24 cellular contexts compared by ENCODE assay signal in the genomic region with DNA sequence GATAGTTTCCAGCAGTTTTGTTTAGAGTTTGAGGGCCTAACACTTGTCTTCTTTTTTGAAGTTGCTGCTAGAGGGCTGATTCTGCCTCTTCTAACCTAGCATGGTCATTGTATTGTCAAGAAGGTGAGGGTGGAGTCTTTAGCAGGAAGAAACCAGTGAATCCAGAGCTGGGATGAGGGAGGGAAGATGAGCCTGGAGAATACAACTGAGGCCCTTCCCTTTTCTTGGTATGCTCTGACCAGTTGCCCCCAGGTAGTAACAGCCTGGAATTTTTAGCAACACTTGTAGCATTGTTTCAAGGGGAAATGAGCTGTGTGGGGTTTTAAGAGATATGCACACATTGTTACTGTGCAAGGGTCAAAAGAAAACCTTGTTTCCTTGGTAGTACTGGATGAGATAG. TPM values are rescaled to one million over a fixed set of nuclear protein-coding genes. Genes with fewer than 3 reads are reported as not detected.
DNase-seq lines count a peak whose midpoint lies in the region; ATAC-seq, FAIRE-seq and TF ChIP-seq lines count a peak whose summit lies in the region.
"Had no signal": no experiment of that assay in that cellular context is flagged by ENCODE, and none has a peak within 500 bp of the region (broad histone marks: within the 10 kb centered on the region; RNA-seq: fewer than 3 reads in every experiment).

No MANE protein-coding gene starts in this region.

- H4K20me1 ChIP-seq in GM23338 (replicated peaks; ENCODE audit: insufficient read depth): 0 out of 2 replicates have a peak, but pooled peaks cover 5% of the 10 kb centered on the region

- peaks cover 7% of the 10 kb centered on the region for H3K4me1 Mint-ChIP-seq in GM23338
- H3K4me1 Mint-ChIP-seq: CD8-positive, alpha-beta memory T cell had no signal

- no peak overlapping the region for H3K27ac Mint-ChIP-seq in GM23338
- H3K27ac Mint-ChIP-seq: CD4-positive, alpha-beta T cell; CD8-positive, alpha-beta memory T cell had no signal

- H3K27me3 ChIP-seq in GM23338 (ENCODE audit: insufficient read depth) (no peaks in the 10 kb centered on the region), bronchial epithelial cell (ENCODE audit: control insufficient read depth, insufficient read depth, low read length) (no peaks in the 10 kb centered on the region), mesendoderm (ENCODE audit: insufficient read depth, low read length, poor library complexity) (no peaks in the 10 kb centered on the region), body of pancreas (no peaks in the 10 kb centered on the region)
- H3K27me3 ChIP-seq: BE2C; BLaER1 treated with 17β-estradiol and CSF1 and Interleukin-3, amounts not matched to agents 10 nM and 100 nM had no signal

- intact Hi-C loops in body of pancreas (cut with DNase I): no loop called here

- no peak overlapping the region for H4K8ac ChIP-seq in mesendoderm (ENCODE audit: low read depth, low read length)

- no peak overlapping the region for H3K4ac ChIP-seq in mesendoderm (ENCODE audit: low read depth, low read length)

- no peak overlapping the region for H2BK5ac ChIP-seq in mesendoderm (ENCODE audit: low read length)

- no peaks in the 10 kb centered on the region for H3K9me3 ChIP-seq in body of pancreas
- H3K9me3 ChIP-seq: BE2C had no signal

- H2AFZ ChIP-seq in GM23338: no peak overlapping the region

- no peak overlapping the region for H2BK15ac ChIP-seq in mesendoderm (replicated peaks; ENCODE audit: low read depth)

- peak; percentile 70 for FAIRE-seq in bronchial epithelial cell (lab: Jason Lieb, UNC)
- FAIRE-seq: A549, D721Med, GM18507, H1 had no signal

- no peak overlapping the region for H2AK5ac ChIP-seq in mesendoderm (ENCODE audit: low read length)

- no peaks in the 10 kb centered on the region for H3F3A ChIP-seq in GM23338 (replicated peaks; ENCODE audit: low read depth)

- no peak overlapping the region for H3K56ac ChIP-seq in mesendoderm (ENCODE audit: low read length)

- H3K27me3 Mint-ChIP-seq in GM23338 (ENCODE audit: insufficient read depth, low read depth, poor library complexity): peaks cover 3% of the 10 kb centered on the region
- H3K27me3 Mint-ChIP-seq: CD4-positive, alpha-beta T cell had no signal

- no peak overlapping the region for H3K4me3 Mint-ChIP-seq in GM23338
- H3K4me3 Mint-ChIP-seq: CD14-positive monocyte; CD4-positive, alpha-beta T cell; CD8-positive, alpha-beta memory T cell had no signal

- H3K79me2 ChIP-seq in GM23338 (replicated peaks; ENCODE audit: insufficient read depth) (no peaks in the 10 kb centered on the region), mesendoderm (ENCODE audit: control insufficient read depth, insufficient read depth, low read length) (no peaks in the 10 kb centered on the region)

- DNase-seq in GM23338 (ENCODE audit: low spot score): no peak
- no peak for DNase-seq in bronchial epithelial cell (ENCODE audit: low read depth)
- DNase-seq in mesendoderm: peak; percentile 76
- DNase-seq in NCI-H1105 (lab: John Stamatoyannopoulos, UW): no peak
- no peak for DNase-seq in body of pancreas
- DNase-seq: 8988T; ACHN; AML-193; BE2C; CD4-positive, alpha-beta T cell; CD8-positive, alpha-beta memory T cell; DMS 273 treated with DMSO at 0.1 percent for 48 hours; DMS79; EL; GF-D8; H7; HCEC 1CT had no signal

- no peak for TF ChIP-seq POLR2A in body of pancreas (IDR thresholded peaks at IDR 0.05)

- ATAC-seq in GM23338 (peak; percentile 44; the same call in 1 of the 3 replicates), HG02885 (IDR thresholded peaks at IDR 0.05; ENCODE audit: poor library complexity, unreplicated experiment) (no peak), body of pancreas (no peak)
- ATAC-seq: A549 had no signal

- no peak overlapping the region for H3K23ac ChIP-seq in mesendoderm (ENCODE audit: low read length)

- H3K9me2 ChIP-seq in GM23338 (ENCODE audit: insufficient read depth): no peaks in the 10 kb centered on the region

- H3K4me1 ChIP-seq in GM23338 (ENCODE audit: insufficient read depth): no peaks in the 10 kb centered on the region
- no peaks in the 10 kb centered on the region for H3K4me1 ChIP-seq in mesendoderm (ENCODE audit: control insufficient read depth, low read depth, low read length)
- no peaks in the 10 kb centered on the region for H3K4me1 ChIP-seq in body of pancreas
- H3K4me1 ChIP-seq: A549, BE2C had no signal

- H4K5ac ChIP-seq in mesendoderm (ENCODE audit: low read length): no peak overlapping the region

- peaks cover 11% of the 10 kb centered on the region for H3K9me3 Mint-ChIP-seq in GM23338
- H3K9me3 Mint-ChIP-seq: CD4-positive, alpha-beta T cell; CD8-positive, alpha-beta memory T cell had no signal

- TF ChIP-seq CTCF in GM23338 (conservative IDR thresholded peaks at IDR 0.05; ENCODE audit: low read depth in 2 of 2) (no peak), bronchial epithelial cell (IDR thresholded peaks at IDR 0.05; ENCODE audit: insufficient read depth, low read length, severe bottlenecking) (no peak), body of pancreas (IDR thresholded peaks at IDR 0.05) (no peak)

- H3K4me3 ChIP-seq in GM23338 (no peak overlapping the region), bronchial epithelial cell (ENCODE audit: low read depth, low read length) (no peak overlapping the region), mesendoderm (ENCODE audit: low read length) (no peak overlapping the region), body of pancreas (no peak overlapping the region)
- H3K4me3 ChIP-seq: A549; BLaER1 treated with 17β-estradiol and CSF1 and Interleukin-3, amounts not matched to agents 10 nM and 100 nM had no signal

- no peak overlapping the region for H2BK120ac ChIP-seq in mesendoderm (ENCODE audit: low read depth, low read length)

- H3K27ac ChIP-seq in GM23338 (ENCODE audit: low read depth): no peak overlapping the region
- no peak overlapping the region for H3K27ac ChIP-seq in mesendoderm (ENCODE audit: low read depth, low read length)
- no peak overlapping the region for H3K27ac ChIP-seq in body of pancreas
- H3K27ac ChIP-seq: A549; BLaER1 treated with 17β-estradiol and CSF1 and Interleukin-3, amounts not matched to agents 10 nM and 100 nM had no signal

- no peak overlapping the region for H3K18ac ChIP-seq in mesendoderm (ENCODE audit: low read length)

- H3K36me3 ChIP-seq in GM23338 (ENCODE audit: insufficient read depth) (no peaks in the 10 kb centered on the region; the same call in 1 of the 2 replicates), bronchial epithelial cell (ENCODE audit: control insufficient read depth, insufficient read depth, low read length) (no peaks in the 10 kb centered on the region), mesendoderm (ENCODE audit: control insufficient read depth, insufficient read depth, low read length) (no peaks in the 10 kb centered on the region), body of pancreas (replicated peaks in 1 of 2; ENCODE audit: insufficient read depth in 1 of 2, low read depth in 2 of 2) (no peaks in the 10 kb centered on the region)
- H3K36me3 ChIP-seq: BE2C had no signal

- H3K36me3 Mint-ChIP-seq in GM23338 (ENCODE audit: low read depth): peaks cover 12% of the 10 kb centered on the region
- H3K36me3 Mint-ChIP-seq: CD8-positive, alpha-beta memory T cell had no signal

- H3K9ac ChIP-seq in mesendoderm (ENCODE audit: low read length): no peak overlapping the region
- H3K9ac ChIP-seq: BLaER1 treated with 17β-estradiol and CSF1 and Interleukin-3, amounts not matched to agents 10 nM and 100 nM had no signal

- no peak overlapping the region for H3K4me2 ChIP-seq in GM23338
- no peak overlapping the region for H3K4me2 ChIP-seq in mesendoderm (ENCODE audit: low read length)
- H3K4me2 ChIP-seq: A549; BLaER1 treated with 17β-estradiol and CSF1 and Interleukin-3, amounts not matched to agents 10 nM and 100 nM had no signal

- no peaks in the 10 kb centered on the region for H3K79me1 ChIP-seq in mesendoderm (ENCODE audit: low read length)

TF ChIP-seq in GM23338, 12 proteins besides CTCF, POLR2A, EP300 and RAD21:
- no peak for TF ChIP-seq JUNB (IDR thresholded peaks at IDR 0.05; ENCODE audit: unreplicated experiment)
TF ChIP-seq in GM23338: peak in this region for 0.

RNA-seq across cellular contexts. Expression of a gene that starts 9.0 kb away (rescaled TPM):
- 3.1 and 3.3 TPM in 2 replicates for total RNA-seq in GM23338 (2014; rRNA removed; shearing (Covaris generic))
- 1.4 and 3.4 TPM in 2 replicates for polyA plus RNA-seq in GM23338 (2016; fragmentation: Nextera tagmentation; extraction: Ambion mirVana)
- total RNA-seq in bronchial epithelial cell: 0.79 and 2.8 TPM in 2 replicates
- polyA plus RNA-seq in mesendoderm (2013, experiment 1 of 2): 3.3 TPM
- 3.2 TPM for polyA plus RNA-seq in mesendoderm (2013, experiment 2 of 2)
- total RNA-seq in body of pancreas: 1 to 10 TPM in 1 of 2 donors, under 1 TPM in 1; under 0.01 to 1.3 TPM
